8 cellular contexts compared by ENCODE assay signal in the genomic region with DNA sequence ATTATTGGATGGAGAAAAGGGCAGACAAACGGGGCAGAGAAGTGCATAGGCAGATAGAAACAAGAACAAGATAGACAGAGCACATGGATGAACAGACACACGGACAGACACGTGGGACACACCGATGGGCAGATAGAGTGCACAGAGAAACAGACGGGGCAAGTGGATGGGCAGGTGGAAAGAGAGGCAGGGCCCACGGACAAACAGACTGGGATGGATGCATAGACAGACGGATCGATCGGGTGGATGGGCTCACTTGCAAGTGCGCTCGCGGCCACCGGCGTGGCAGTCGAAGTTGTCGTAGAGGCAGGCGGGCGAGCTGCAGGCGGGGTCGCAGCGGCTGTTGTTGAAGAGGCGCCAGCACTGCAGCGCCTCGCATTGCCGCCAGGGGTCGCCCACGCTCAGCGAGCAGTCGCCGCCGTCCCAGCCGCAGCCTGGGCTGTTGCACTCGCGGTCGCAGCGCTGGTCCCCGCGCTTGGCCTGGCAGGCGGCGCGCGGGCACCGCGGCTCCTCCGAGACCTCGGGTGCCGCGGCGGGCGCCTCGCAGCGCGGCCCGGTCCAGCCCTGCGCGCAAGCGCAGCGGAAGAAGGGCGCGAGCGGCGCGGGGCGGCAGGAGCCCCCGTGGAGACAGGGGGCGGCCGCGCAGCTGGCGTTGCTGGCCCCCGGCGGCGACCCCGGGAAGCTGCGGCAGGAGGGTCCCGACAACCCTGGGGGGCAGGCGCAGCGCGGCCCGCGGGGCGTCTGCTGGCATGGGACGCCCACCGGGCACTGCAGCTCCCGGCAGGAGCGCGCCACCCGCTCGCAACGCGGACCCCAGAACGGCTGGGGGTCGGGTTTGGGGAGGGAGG. TPM values are rescaled to one million over a fixed set of nuclear protein-coding genes. Genes with fewer than 3 reads are reported as not detected.
DNase-seq lines count a peak whose midpoint lies in the region; ATAC-seq and TF ChIP-seq lines count a peak whose summit lies in the region.

No MANE protein-coding gene starts in this region.

- H3K36me3 ChIP-seq in liver (ENCODE audit: control insufficient read depth in 4 of 4, insufficient read depth in 3 of 4, low read depth in 1 of 4, low read length in 3 of 4), result no peaks in the 10 kb centered on the region

- no peaks in the 10 kb centered on the region for H3K36me3 Mint-ChIP-seq in activated CD4-positive, alpha-beta T cell treated with anti-CD3 and anti-CD28 coated beads, Interleukin-2, amount 10 ng/mL, durations not matched to agents 7 days and 5 days (ENCODE audit: low read depth)

- POLR2A ChIA-PET in activated CD4-positive, alpha-beta T cell treated with anti-CD3 and anti-CD28 coated beads, Interleukin-2, amount 10 ng/mL, durations not matched to agents 7 days and 5 days (lab: Charles Lee), result no interaction called here

- 8% methylated on average over 92 of the region's 92 CpGs for WGBS in liver

- H3K4me3 ChIP-seq in coronary artery (peak overlapping the region; percentile 60), liver (ENCODE audit: low read depth in 1 of 3, low read length in 3 of 3) (peak overlapping the region in 1 of 3 donors; percentile 42)

- TF ChIP-seq RAD21 in liver (IDR thresholded peaks at IDR 0.05), result peak; percentile 76 to 84

- peaks cover 4% of the 10 kb centered on the region for H3K4me1 Mint-ChIP-seq in activated CD4-positive, alpha-beta T cell treated with anti-CD3 and anti-CD28 coated beads, Interleukin-2, amount 10 ng/mL, durations not matched to agents 7 days and 5 days

- DNase-seq in D341Med (ENCODE audit: low spot score) (peak; percentile 95), NCI-H510A (lab: John Stamatoyannopoulos, UW) (peak; percentile 68), coronary artery (ENCODE audit: low spot score) (no peak), occipital lobe (lab: John Stamatoyannopoulos, UW) (no peak)
- DNase-seq in activated CD4-positive, alpha-beta T cell treated with anti-CD3 and anti-CD28 coated beads, Interleukin-2, amount 10 ng/mL, durations not matched to agents 7 days and 5 days, result peak; percentile 83
- peak; percentile 39 to 84 (median 70) for DNase-seq in stimulated activated CD4-positive, alpha-beta T cell treated with anti-CD3 and anti-CD28 coated beads, TNF-alpha, amount 100 ng/mL, for 1 hour (ENCODE audit: low read depth in 3 of 3, low spot score in 1 of 3)

- peaks cover 0 to 2% (median 0%) of the 10 kb centered on the region in 4 donors for H3K27me3 ChIP-seq in liver (ENCODE audit: control insufficient read depth in 4 of 4, insufficient read depth in 4 of 4, low read length in 3 of 4)

- no peak overlapping the region for H3K9ac ChIP-seq in liver (ENCODE audit: low read depth in 1 of 2, low read length in 2 of 2)

- peaks cover 4% of the 10 kb centered on the region for H3K27me3 Mint-ChIP-seq in activated CD4-positive, alpha-beta T cell treated with anti-CD3 and anti-CD28 coated beads, Interleukin-2, amount 10 ng/mL, durations not matched to agents 7 days and 5 days

- H3K4me3 Mint-ChIP-seq in activated CD4-positive, alpha-beta T cell treated with anti-CD3 and anti-CD28 coated beads, Interleukin-2, amount 10 ng/mL, durations not matched to agents 7 days and 5 days, result no peak overlapping the region

- CTCF ChIA-PET in activated CD4-positive, alpha-beta T cell treated with anti-CD3 and anti-CD28 coated beads, Interleukin-2, amount 10 ng/mL, durations not matched to agents 7 days and 5 days (lab: Charles Lee), result interaction anchor here (0.6 to 2.0 kb wide), 13 partner anchors 9 to 397 kb away, joined by 3 to 6 read pairs (median 3); a partner anchor contains a TSS

- H3K9me3 ChIP-seq in liver (ENCODE audit: control insufficient read depth in 4 of 4, low read length in 3 of 4), result no peaks in the 10 kb centered on the region

- H3K4me1 ChIP-seq in liver (ENCODE audit: control insufficient read depth in 4 of 4, insufficient read depth in 4 of 4, low read length in 3 of 4), result peaks cover 3 to 8% (median 5%) of the 10 kb centered on the region in 4 donors

- H3K27ac ChIP-seq in coronary artery (peak overlapping the region; percentile 64 to 87), liver (ENCODE audit: low read depth in 1 of 2, low read length in 2 of 2) (no peak overlapping the region)

- H3K9me3 Mint-ChIP-seq in activated CD4-positive, alpha-beta T cell treated with anti-CD3 and anti-CD28 coated beads, Interleukin-2, amount 10 ng/mL, durations not matched to agents 7 days and 5 days, result no peaks in the 10 kb centered on the region

- ATAC-seq in HG02798 (IDR thresholded peaks at IDR 0.05; ENCODE audit: poor library complexity, unreplicated experiment), result peak; percentile 72

- peak; percentile 100 for TF ChIP-seq CTCF in coronary artery (IDR thresholded peaks at IDR 0.05)
- peak; percentile 98 for TF ChIP-seq CTCF in liver (IDR thresholded peaks at IDR 0.05; ENCODE audit: low read depth, low read length, missing input control)

- H3K27ac Mint-ChIP-seq in activated CD4-positive, alpha-beta T cell treated with anti-CD3 and anti-CD28 coated beads, Interleukin-2, amount 10 ng/mL, durations not matched to agents 7 days and 5 days, result no peak overlapping the region

TF ChIP-seq in liver, 16 proteins besides CTCF, POLR2A, EP300 and RAD21:
- TF ChIP-seq HNF4G (IDR thresholded peaks at IDR 0.05), result no peak
- no peak for TF ChIP-seq FOXA1 (IDR thresholded peaks at IDR 0.05)
- no peak for TF ChIP-seq YY1 (IDR thresholded peaks at IDR 0.05)
- TF ChIP-seq, protein P1, sequence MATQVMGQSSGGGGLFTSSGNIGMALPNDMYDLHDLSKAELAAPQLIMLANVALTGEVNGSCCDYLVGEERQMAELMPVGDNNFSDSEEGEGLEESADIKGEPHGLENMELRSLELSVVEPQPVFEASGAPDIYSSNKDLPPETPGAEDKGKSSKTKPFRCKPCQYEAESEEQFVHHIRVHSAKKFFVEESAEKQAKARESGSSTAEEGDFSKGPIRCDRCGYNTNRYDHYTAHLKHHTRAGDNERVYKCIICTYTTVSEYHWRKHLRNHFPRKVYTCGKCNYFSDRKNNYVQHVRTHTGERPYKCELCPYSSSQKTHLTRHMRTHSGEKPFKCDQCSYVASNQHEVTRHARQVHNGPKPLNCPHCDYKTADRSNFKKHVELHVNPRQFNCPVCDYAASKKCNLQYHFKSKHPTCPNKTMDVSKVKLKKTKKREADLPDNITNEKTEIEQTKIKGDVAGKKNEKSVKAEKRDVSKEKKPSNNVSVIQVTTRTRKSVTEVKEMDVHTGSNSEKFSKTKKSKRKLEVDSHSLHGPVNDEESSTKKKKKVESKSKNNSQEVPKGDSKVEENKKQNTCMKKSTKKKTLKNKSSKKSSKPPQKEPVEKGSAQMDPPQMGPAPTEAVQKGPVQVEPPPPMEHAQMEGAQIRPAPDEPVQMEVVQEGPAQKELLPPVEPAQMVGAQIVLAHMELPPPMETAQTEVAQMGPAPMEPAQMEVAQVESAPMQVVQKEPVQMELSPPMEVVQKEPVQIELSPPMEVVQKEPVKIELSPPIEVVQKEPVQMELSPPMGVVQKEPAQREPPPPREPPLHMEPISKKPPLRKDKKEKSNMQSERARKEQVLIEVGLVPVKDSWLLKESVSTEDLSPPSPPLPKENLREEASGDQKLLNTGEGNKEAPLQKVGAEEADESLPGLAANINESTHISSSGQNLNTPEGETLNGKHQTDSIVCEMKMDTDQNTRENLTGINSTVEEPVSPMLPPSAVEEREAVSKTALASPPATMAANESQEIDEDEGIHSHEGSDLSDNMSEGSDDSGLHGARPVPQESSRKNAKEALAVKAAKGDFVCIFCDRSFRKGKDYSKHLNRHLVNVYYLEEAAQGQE (IDR thresholded peaks at IDR 0.05), result no peak
- TF ChIP-seq GABPA (IDR thresholded peaks at IDR 0.05 in 1 of 2, conservative IDR thresholded peaks at IDR 0.05 in 1 of 2), result no peak
- no peak for TF ChIP-seq EGR1 (IDR thresholded peaks at IDR 0.05; ENCODE audit: low read depth in 2 of 2)
- TF ChIP-seq, protein P2, sequence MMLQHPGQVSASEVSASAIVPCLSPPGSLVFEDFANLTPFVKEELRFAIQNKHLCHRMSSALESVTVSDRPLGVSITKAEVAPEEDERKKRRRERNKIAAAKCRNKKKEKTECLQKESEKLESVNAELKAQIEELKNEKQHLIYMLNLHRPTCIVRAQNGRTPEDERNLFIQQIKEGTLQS (IDR thresholded peaks at IDR 0.05), result no peak
- TF ChIP-seq SP1 (IDR thresholded peaks at IDR 0.05), result no peak
- TF ChIP-seq, protein P3, sequence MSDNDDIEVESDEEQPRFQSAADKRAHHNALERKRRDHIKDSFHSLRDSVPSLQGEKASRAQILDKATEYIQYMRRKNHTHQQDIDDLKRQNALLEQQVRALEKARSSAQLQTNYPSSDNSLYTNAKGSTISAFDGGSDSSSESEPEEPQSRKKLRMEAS (IDR thresholded peaks at IDR 0.05), result no peak
- no peak for TF ChIP-seq FOXA2 (IDR thresholded peaks at IDR 0.05)
- no peak for TF ChIP-seq JUND (IDR thresholded peaks at IDR 0.05)
- no peak for TF ChIP-seq HNF4A (conservative IDR thresholded peaks at IDR 0.05)

RNA-seq across cellular contexts. Expression of a gene that starts 23.3 kb away (rescaled TPM):
- total RNA-seq in activated CD4-positive, alpha-beta T cell treated with anti-CD3 and anti-CD28 coated beads, Interleukin-2, amount 10 ng/mL, durations not matched to agents 7 days and 5 days, result not detected
- 1 to 10 TPM; 3.6 to 3.7 TPM for total RNA-seq in liver
- 1 to 10 TPM in 1 of 2 donors, under 1 TPM in 1; 0.49 to 2.2 TPM for polyA plus RNA-seq in liver
- 12.6 TPM for total RNA-seq in occipital lobe

RNA-seq across cellular contexts. Expression of a gene that starts 54.8 kb away (rescaled TPM):
- total RNA-seq in activated CD4-positive, alpha-beta T cell treated with anti-CD3 and anti-CD28 coated beads, Interleukin-2, amount 10 ng/mL, durations not matched to agents 7 days and 5 days, result under 1 TPM; 0.32 to 0.42 TPM
- total RNA-seq in liver (under 1 TPM in 1 of 2 donors, not detected in 1; 0.25 TPM), occipital lobe (not detected)
- polyA plus RNA-seq in liver, result under 1 TPM; 0.17 to 0.21 TPM

Comparison
In these comparisons a context has a peak if more than half of its experiments do, and no peak if none do; other contexts are left out.
1. DNase-seq: peak in D341Med (single experiment), NCI-H510A (single experiment), activated CD4-positive, alpha-beta T cell treated with anti-CD3 and anti-CD28 coated beads, Interleukin-2, amount 10 ng/mL, durations not matched to agents 7 days and 5 days (single experiment) and stimulated activated CD4-positive, alpha-beta T cell treated with anti-CD3 and anti-CD28 coated beads, TNF-alpha, amount 100 ng/mL, for 1 hour (3 of 3); none in coronary artery (single experiment) and occipital lobe (single experiment).
2. H3K27ac ChIP-seq: peak in coronary artery (2 of 2); none in liver (0 of 2).
3. RNA of a gene that starts 23.3 kb away (total RNA-seq): 12.6 TPM in occipital lobe (single experiment) and 3.6 to 3.7 TPM in liver; not detected in activated CD4-positive, alpha-beta T cell treated with anti-CD3 and anti-CD28 coated beads, Interleukin-2, amount 10 ng/mL, durations not matched to agents 7 days and 5 days; every median in the first group is over 4 times any median in the second.